8 cellular contexts compared by ENCODE assay signal in the genomic region with DNA sequence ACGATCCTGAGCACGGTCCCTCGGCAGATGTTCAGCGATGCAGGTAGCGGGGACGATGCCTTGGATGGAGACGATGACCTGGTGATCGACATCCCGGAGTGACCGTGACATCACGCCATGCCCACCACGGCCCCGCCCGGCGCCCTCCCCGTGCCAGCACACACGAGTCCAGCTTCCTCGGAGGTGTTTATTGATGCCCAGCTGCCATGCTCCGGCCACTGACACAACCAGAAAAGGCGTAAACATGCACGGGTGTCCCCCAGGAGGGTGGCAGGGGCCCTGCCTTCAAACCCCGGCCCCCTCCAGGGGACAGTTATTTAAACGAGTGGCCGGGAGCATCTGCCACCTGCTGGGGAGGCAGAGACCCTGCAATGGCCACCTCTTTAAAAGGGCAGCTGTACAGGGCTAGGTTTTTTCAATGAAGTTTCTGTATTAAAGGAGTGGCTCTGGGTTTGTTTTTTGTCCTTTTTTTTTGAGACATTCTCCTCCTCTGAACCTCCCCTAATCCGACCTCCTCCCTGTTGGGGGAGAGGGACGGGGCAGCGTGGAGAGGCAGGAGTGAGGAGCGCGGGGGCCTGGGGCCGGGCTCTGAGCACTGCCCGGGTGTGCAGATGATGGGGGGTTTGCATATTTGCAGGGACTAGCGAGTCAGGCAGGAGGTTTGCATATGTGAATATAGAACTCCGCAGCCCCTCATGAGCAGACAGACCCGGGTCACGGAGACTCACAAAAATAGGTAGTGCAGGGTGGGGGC. TPM values are rescaled to one million over a fixed set of nuclear protein-coding genes. Genes with fewer than 3 reads are reported as not detected.
DNase-seq lines count a peak whose midpoint lies in the region; ATAC-seq and TF ChIP-seq lines count a peak whose summit lies in the region.

No MANE protein-coding gene starts in this region.

- H3K4me1 Mint-ChIP-seq in HFFc6 (ENCODE audit: low read depth) (no peaks in the 10 kb centered on the region), mesothelial cell of epicardium (peaks cover 5% of the 10 kb centered on the region)

- TF ChIP-seq CTCF in HFFc6 (IDR thresholded peaks at IDR 0.05) (peak; percentile 87), dorsolateral prefrontal cortex (IDR thresholded peaks at IDR 0.05 in 54 of 56, conservative IDR thresholded peaks at IDR 0.05 in 2 of 56; ENCODE audit: low read depth in 1 of 56, partially characterized antibody in 56 of 56) (peak; percentile 53 to 87 (median 76)), mesothelial cell of epicardium (IDR thresholded peaks at IDR 0.05; ENCODE audit: unreplicated experiment) (peak; percentile 69)

- H3K36me3 Mint-ChIP-seq in HFFc6 (ENCODE audit: low read depth) (no peaks in the 10 kb centered on the region), mesothelial cell of epicardium (peaks cover 7% of the 10 kb centered on the region)

- intact Hi-C loops in dorsolateral prefrontal cortex (cut with DNase I), result no loop called here

- H3K27ac Mint-ChIP-seq in HFFc6 (no peak overlapping the region), mesothelial cell of epicardium (no peak overlapping the region)

- H3K4me3 ChIP-seq in dorsolateral prefrontal cortex, result peak overlapping the region in 8 of 59 donors; percentile 11 to 31 (median 24)

- no peak for ATAC-seq in GM19395 (IDR thresholded peaks at IDR 0.05; ENCODE audit: unreplicated experiment)

- H3K4me3 Mint-ChIP-seq in HFFc6, result no peak overlapping the region
- no peak overlapping the region for H3K4me3 Mint-ChIP-seq in mesothelial cell of epicardium

- peaks cover 0 to 8% (median 0%) of the 10 kb centered on the region in 45 donors for H3K27me3 ChIP-seq in dorsolateral prefrontal cortex

- H3K27ac ChIP-seq in dorsolateral prefrontal cortex, result peak overlapping the region in 19 of 59 donors; percentile 8 to 73 (median 39)

- DNase-seq in DMS153 (lab: John Stamatoyannopoulos, UW) (peak; percentile 10), HFFc6 (peak; percentile 27), T follicular helper cell (ENCODE audit: low read depth) (peak; percentile 21), dorsolateral prefrontal cortex (peak in 1 of 10 donors; percentile 25), mesothelial cell of epicardium (ENCODE audit: low spot score in 2 of 2, unreplicated experiment in 2 of 2) (no peak), pons (ENCODE audit: low spot score) (no peak), mucosa of gallbladder (ENCODE audit: low spot score) (no peak)

- H3K27me3 Mint-ChIP-seq in HFFc6 (ENCODE audit: insufficient read depth) (peaks cover 20% of the 10 kb centered on the region), mesothelial cell of epicardium (ENCODE audit: low read depth) (peaks cover 29% of the 10 kb centered on the region)

- H3K9me3 Mint-ChIP-seq in HFFc6 (no peaks in the 10 kb centered on the region), mesothelial cell of epicardium (no peaks in the 10 kb centered on the region)

RNA-seq across cellular contexts. Expression of a gene that starts 5.3 kb away (rescaled TPM):
- under 1 TPM in 2 of 6 experiments, not detected in 4; 0.19 to 0.30 TPM for total RNA-seq in HFFc6 (2021; fragmentation: NEBNext Ultra II Directional; extraction: Animal tissue kit (Norgen Biotek cat#: 25700))
- 100 to 1,000 TPM in 46 of 120 experiments, 10 to 100 TPM in 74; 29.5 to 138 (median 93.2) TPM for total RNA-seq in dorsolateral prefrontal cortex
- 5.3 to 6.4 TPM (median 5.7 TPM) in 3 replicates for total RNA-seq in mesothelial cell of epicardium
- total RNA-seq in mucosa of gallbladder, result 18.8 TPM

RNA-seq across cellular contexts. Expression of a gene that starts 9.5 kb away (rescaled TPM):
- 10 to 100 TPM; 61.0 to 77.4 (median 73.8) TPM for total RNA-seq in HFFc6 (2021; fragmentation: NEBNext Ultra II Directional; extraction: Animal tissue kit (Norgen Biotek cat#: 25700))
- 10 to 100 TPM; 38.6 to 73.9 (median 52.6) TPM for total RNA-seq in dorsolateral prefrontal cortex
- total RNA-seq in mesothelial cell of epicardium, result 60.2 to 62.9 TPM (median 62.0 TPM) in 3 replicates
- total RNA-seq in mucosa of gallbladder, result 88.4 TPM

RNA-seq across cellular contexts. Expression of a gene that starts 10.1 kb away (rescaled TPM):
- 10 to 100 TPM in 5 of 6 experiments, 1 to 10 TPM in 1; 9.8 to 14.4 (median 13.4) TPM for total RNA-seq in HFFc6 (2021; fragmentation: NEBNext Ultra II Directional; extraction: Animal tissue kit (Norgen Biotek cat#: 25700))
- 10 to 100 TPM; 15.7 to 35.8 (median 22.7) TPM for total RNA-seq in dorsolateral prefrontal cortex
- 8.6 to 10.9 TPM (median 9.7 TPM) in 3 replicates for total RNA-seq in mesothelial cell of epicardium
- 16.3 TPM for total RNA-seq in mucosa of gallbladder

RNA-seq across cellular contexts. Expression of a gene that starts 17.5 kb away (rescaled TPM):
- not detected for total RNA-seq in HFFc6 (2021; fragmentation: NEBNext Ultra II Directional; extraction: Animal tissue kit (Norgen Biotek cat#: 25700))
- total RNA-seq in dorsolateral prefrontal cortex (not detected), mesothelial cell of epicardium (not detected in 3 replicates), mucosa of gallbladder (not detected)

RNA-seq across cellular contexts. Expression of a gene that starts 25.6 kb away (rescaled TPM):
- total RNA-seq in HFFc6 (2021; fragmentation: NEBNext Ultra II Directional; extraction: Animal tissue kit (Norgen Biotek cat#: 25700)), result under 1 TPM in 4 of 6 experiments, not detected in 2; 0.28 to 0.39 (median 0.33) TPM
- 10 to 100 TPM; 11.7 to 72.6 (median 42.0) TPM for total RNA-seq in dorsolateral prefrontal cortex
- total RNA-seq in mesothelial cell of epicardium, result 0.55 to 1.1 TPM (median 0.72 TPM) in 3 replicates
- not detected for total RNA-seq in mucosa of gallbladder

Comparison
In these comparisons a context has a peak if more than half of its experiments do, and no peak if none do; other contexts are left out.
1. DNase-seq: peak in DMS153 (single experiment), HFFc6 (single experiment) and T follicular helper cell (single experiment); none in mesothelial cell of epicardium (0 of 2), pons (single experiment) and mucosa of gallbladder (single experiment).
2. Peak in every context shown above with its lines, with median percentiles within 50 percentile points of each other: CTCF ChIP-seq.